In the genomic region with DNA sequence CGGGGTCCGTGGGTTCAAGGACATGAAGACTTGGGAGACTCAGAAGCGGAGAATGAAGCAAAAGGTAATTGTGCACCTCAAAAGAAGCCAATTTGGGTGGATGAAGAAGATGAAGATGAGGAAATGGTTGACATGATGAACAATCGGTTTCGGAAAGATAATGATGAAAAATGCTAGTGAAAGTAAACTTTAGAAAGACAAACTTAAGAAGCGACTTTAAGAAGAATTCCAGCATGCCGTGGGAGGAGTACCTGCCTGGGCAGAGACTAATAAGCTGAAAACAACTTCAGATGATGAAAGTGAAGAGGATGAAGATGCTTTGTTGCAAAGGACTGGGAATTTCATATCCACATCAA, we compare ENCODE assay signal across 9 cellular contexts. TPM values are rescaled to one million over a fixed set of nuclear protein-coding genes. Genes with fewer than 3 reads are reported as not detected.
DNase-seq lines count a peak whose midpoint lies in the region; ATAC-seq and TF ChIP-seq lines count a peak whose summit lies in the region.
"Had no signal": no experiment of that assay in that cellular context is flagged by ENCODE, and none has a peak within 500 bp of the region (broad histone marks: within the 10 kb centered on the region; RNA-seq: fewer than 3 reads in every experiment).

No MANE protein-coding gene starts in this region.

- H4K91ac ChIP-seq in H9 (ENCODE audit: insufficient read length, low read depth, low read length), result no peak overlapping the region

- H3K4me3 ChIP-seq in iPS-20b (ENCODE audit: low read length) (peak overlapping the region; percentile 52; the same call in 1 of the 2 replicates), spleen (peak overlapping the region in 7 of 8 donors; percentile 36 to 70 (median 45)), HAP-1 (no peak overlapping the region)
- H3K4me3 ChIP-seq: K562 had no signal

- no peaks in the 10 kb centered on the region for H3K9me3 ChIP-seq in H9 (ENCODE audit: control insufficient read depth, low read depth, low read length)
- peaks cover 3% of the 10 kb centered on the region; the same call in 1 of the 2 replicates for H3K9me3 ChIP-seq in iPS-20b (ENCODE audit: insufficient read depth, low read depth, low read length)
- no peaks in the 10 kb centered on the region for H3K9me3 ChIP-seq in spleen
- H3K9me3 ChIP-seq in HAP-1, result no peaks in the 10 kb centered on the region

- no peak overlapping the region for H2AK5ac ChIP-seq in H9 (ENCODE audit: insufficient read length, low read length)

- peak overlapping the region; percentile 26 for H3K4me2 ChIP-seq in H9 (ENCODE audit: insufficient read depth, insufficient read length, low read length)

- H3K9ac ChIP-seq in H9 (ENCODE audit: extremely low read depth, insufficient read length, low read length) (no peak overlapping the region), iPS-20b (ENCODE audit: low read depth, low read length) (peak overlapping the region; percentile 14; the same call in 1 of the 2 replicates)

- H3K36me3 ChIP-seq in iPS-20b (ENCODE audit: insufficient read depth, low read depth, low read length) (no peaks in the 10 kb centered on the region), spleen (peaks cover 0 to 58% (median 0%) of the 10 kb centered on the region in 6 donors), HAP-1 (replicated peaks) (no peaks in the 10 kb centered on the region)

- peaks cover 49% of the 10 kb centered on the region for H3K27me3 Mint-ChIP-seq in H9 (ENCODE audit: low read depth)
- peaks cover 3% of the 10 kb centered on the region for H3K27me3 Mint-ChIP-seq in activated T-helper 17 cell treated with anti-CD3 and anti-CD28 coated beads, Interleukin-2, amount 50 U/mL, for 72 hours

- H3K56ac ChIP-seq in H9 (ENCODE audit: insufficient read length, low read depth, low read length), result no peak overlapping the region

- no peak for ATAC-seq in activated T-helper 17 cell treated with anti-CD3 and anti-CD28 coated beads, Interleukin-2, amount 50 U/mL, for 72 hours (replicated peaks)
- ATAC-seq: K562 had no signal

- peaks cover 2 to 4% of the 10 kb centered on the region in 2 experiments for H3K4me1 Mint-ChIP-seq in H9
- H3K4me1 Mint-ChIP-seq in activated T-helper 17 cell treated with anti-CD3 and anti-CD28 coated beads, Interleukin-2, amount 50 U/mL, for 72 hours, result peaks cover 13% of the 10 kb centered on the region

- no peak overlapping the region for H2BK12ac ChIP-seq in H9 (ENCODE audit: insufficient read length, low read depth, low read length)

- no peak overlapping the region for H2BK20ac ChIP-seq in H9 (ENCODE audit: low read depth, low read length, poor library complexity, severe bottlenecking)

- no peaks in the 10 kb centered on the region for H3K79me2 ChIP-seq in H9 (ENCODE audit: insufficient read depth, low read length)

- no peak overlapping the region for H4K8ac ChIP-seq in H9 (replicated peaks; ENCODE audit: insufficient read length, low read depth, low read length)

- no peak for TF ChIP-seq POLR2A in spleen (IDR thresholded peaks at IDR 0.05)

- H3K14ac ChIP-seq in H9 (ENCODE audit: insufficient read depth, low read length), result peak overlapping the region; percentile 55; the same call in 1 of the 2 replicates

- H3K4me1 ChIP-seq in H9 (ENCODE audit: insufficient read depth, low read length) (no peaks in the 10 kb centered on the region), iPS-20b (ENCODE audit: insufficient read depth, low read length) (no peaks in the 10 kb centered on the region), spleen (peaks cover 0 to 59% (median 27%) of the 10 kb centered on the region in 6 donors), HAP-1 (no peaks in the 10 kb centered on the region)

- no peak overlapping the region for H2AFZ ChIP-seq in H9 (ENCODE audit: low read length)

- intact Hi-C loops in spleen (cut with DNase I; ENCODE audit: low total_unique reads), result no loop called here
- intact Hi-C loops in head of caudate nucleus (cut with DNase I), result no loop called here

- no peak overlapping the region for H2BK120ac ChIP-seq in H9 (ENCODE audit: low read depth, low read length, poor library complexity, severe bottlenecking)

- H3K23ac ChIP-seq in H9 (ENCODE audit: insufficient read length, low read depth, low read length), result no peak overlapping the region

- no peak overlapping the region for H3T11ph ChIP-seq in H9 (ENCODE audit: low read length)

- WGBS in H9 (ENCODE audit: extremely low coverage, insufficient read length, low lambda C conversion rate), result 100% methylated on average over 2 of the region's 7 CpGs
- WGBS in spleen, 5 donors, result 50 to 62% (median 60%) methylated on average over 7 of the region's 7 CpGs

- peak overlapping the region; percentile 74 for H3K18ac ChIP-seq in H9 (ENCODE audit: insufficient read length, low read depth, low read length)

- H3K27ac ChIP-seq in H9 (ENCODE audit: insufficient read length, low read depth, low read length) (no peak overlapping the region), iPS-20b (ENCODE audit: low read length) (no peak overlapping the region), spleen (peak overlapping the region in 7 of 8 donors; percentile 62 to 86 (median 68))

- H3K4me3 Mint-ChIP-seq in H9, result peak overlapping the region; percentile 68 to 71
- peak overlapping the region; percentile 82 for H3K4me3 Mint-ChIP-seq in activated T-helper 17 cell treated with anti-CD3 and anti-CD28 coated beads, Interleukin-2, amount 50 U/mL, for 72 hours

- H3K36me3 Mint-ChIP-seq in H9 (ENCODE audit: insufficient read depth in 1 of 3, low read depth in 3 of 3), result peaks cover 2 to 7% (median 5%) of the 10 kb centered on the region in 3 experiments; a peak in 5 of 7 replicates
- peaks cover 6% of the 10 kb centered on the region for H3K36me3 Mint-ChIP-seq in activated T-helper 17 cell treated with anti-CD3 and anti-CD28 coated beads, Interleukin-2, amount 50 U/mL, for 72 hours (ENCODE audit: low read depth)

- no peak overlapping the region for H4K5ac ChIP-seq in H9 (ENCODE audit: insufficient read length, low read depth, low read length)

- TF ChIP-seq CTCF in H9 (conservative IDR thresholded peaks at IDR 0.05) (no peak), spleen (IDR thresholded peaks at IDR 0.05 in 8 of 11, conservative IDR thresholded peaks at IDR 0.05 in 3 of 11) (no peak)

- H3K27me3 ChIP-seq in H9 (ENCODE audit: insufficient read depth, low read length), result peaks cover 13% of the 10 kb centered on the region; the same call in 1 of the 2 replicates
- H3K27me3 ChIP-seq in iPS-20b (ENCODE audit: insufficient read depth, low read length), result peaks cover 38% of the 10 kb centered on the region
- no peaks in the 10 kb centered on the region for H3K27me3 ChIP-seq in spleen (replicated peaks in 1 of 7)
- no peaks in the 10 kb centered on the region for H3K27me3 ChIP-seq in HAP-1 (ENCODE audit: low read depth)

- no peak overlapping the region for H2BK15ac ChIP-seq in H9 (ENCODE audit: low read depth, low read length)

- no peak overlapping the region for H3K4ac ChIP-seq in H9 (ENCODE audit: low read depth, low read length)

- no peak overlapping the region for H3K27ac Mint-ChIP-seq in H9
- H3K27ac Mint-ChIP-seq in activated T-helper 17 cell treated with anti-CD3 and anti-CD28 coated beads, Interleukin-2, amount 50 U/mL, for 72 hours, result peak overlapping the region; percentile 85

- in situ Hi-C loops in HAP-1 (cut with MboI; ENCODE audit: low sequenced_read_pairs), result no loop called here

- no peak overlapping the region for H2BK5ac ChIP-seq in H9 (ENCODE audit: insufficient read length, low read length)

- no peaks in the 10 kb centered on the region for H4K20me1 ChIP-seq in H9 (ENCODE audit: control insufficient read depth, insufficient read depth, insufficient read length)

- no peak for DNase-seq in H9
- DNase-seq in spleen, result no peak
- DNase-seq in NCI-H2107 treated with DMSO at 0.1 percent for 48 hours (lab: John Stamatoyannopoulos, UW; ENCODE audit: unreplicated experiment), result no peak
- DNase-seq in head of caudate nucleus, result no peak
- no peak for DNase-seq in DMS153 treated with DMSO at 0.1 percent for 48 hours (lab: John Stamatoyannopoulos, UW; ENCODE audit: unreplicated experiment)
- no peak for DNase-seq in HAP-1 (ENCODE audit: low spot score in 2 of 2)

- H3K23me2 ChIP-seq in H9 (ENCODE audit: insufficient read length, low read depth, low read length, poor library complexity, severe bottlenecking), result no peaks in the 10 kb centered on the region

- no peaks in the 10 kb centered on the region for H3K79me1 ChIP-seq in H9 (ENCODE audit: insufficient read depth, low read depth, low read length, poor library complexity, severe bottlenecking)

- H3K9me3 Mint-ChIP-seq in H9, result peaks cover 8 to 10% of the 10 kb centered on the region in 2 experiments; a peak in 4 of 5 replicates
- no peaks in the 10 kb centered on the region for H3K9me3 Mint-ChIP-seq in activated T-helper 17 cell treated with anti-CD3 and anti-CD28 coated beads, Interleukin-2, amount 50 U/mL, for 72 hours

RNA-seq across cellular contexts. Expression of a gene that starts 43.5 kb away (rescaled TPM):
- total RNA-seq in H9 (2021) (3.3 and 3.6 TPM in 2 replicates), spleen (100 to 1,000 TPM in 6 of 7 donors, 10 to 100 TPM in 1; 69.2 to 153 (median 132) TPM)
- total RNA-seq in activated T-helper 17 cell treated with anti-CD3 and anti-CD28 coated beads, Interleukin-2, amount 50 U/mL, for 72 hours, result 1 to 10 TPM; 4.3 to 8.1 TPM
- 10 to 100 TPM; 18.3 to 58.7 (median 24.1) TPM for polyA plus RNA-seq in spleen

Comparison
In these comparisons a context has a peak if more than half of its experiments do, and no peak if none do; other contexts are left out.
1. H3K27ac ChIP-seq: peak in spleen (7 of 8); none in H9 (single experiment) and iPS-20b (single experiment).
2. RNA of a gene that starts 43.5 kb away (total RNA-seq): 69.2 to 153 TPM in spleen; 4.3 to 8.1 TPM in activated T-helper 17 cell treated with anti-CD3 and anti-CD28 coated beads, Interleukin-2, amount 50 U/mL, for 72 hours and 3.3 to 3.6 TPM in H9; every median in the first group is over 4 times any median in the second.